7 cellular contexts compared by ENCODE assay signal in genomic region chr2:240024766-240025165, GRCh38. TPM values are rescaled to one million over a fixed set of nuclear protein-coding genes. Genes with fewer than 3 reads are reported as not detected.
DNase-seq lines count a peak whose midpoint lies in the region; ATAC-seq and TF ChIP-seq lines count a peak whose summit lies in the region.

No MANE protein-coding gene starts in this region.

- H3K27ac Mint-ChIP-seq in T-cell: peak overlapping the region; percentile 87 to 90

- no peak for TF ChIP-seq CTCF in upper lobe of right lung (IDR thresholded peaks at IDR 0.05)

- H3K4me1 Mint-ChIP-seq in T-cell: peaks cover 27 to 36% (median 31%) of the 10 kb centered on the region in 3 donors

- CTCF ChIA-PET in T-cell (lab: Charles Lee): interaction anchor here in 1 of 2 donors (0.6 to 1.1 kb wide), 2 partner anchors 35 to 624 kb away, joined by 3 read pairs; partner anchors contain the start of gene HDAC4

- ATAC-seq in GM18861 (IDR thresholded peaks at IDR 0.05; ENCODE audit: unreplicated experiment) (peak; percentile 10), HG02981 (IDR thresholded peaks at IDR 0.05; ENCODE audit: unreplicated experiment) (peak; percentile 32), T-cell (replicated peaks in 1 of 4) (peak; percentile 20 to 40 (median 34)), upper lobe of right lung (peak; percentile 5)

- H3K4me3 ChIP-seq in effector memory CD4-positive, alpha-beta T cell (ENCODE audit: insufficient read depth, low read depth, low read length, poor library complexity, severe bottlenecking): peak overlapping the region; percentile 98
- H3K4me3 ChIP-seq in muscle layer of duodenum (ENCODE audit: low read depth in 1 of 2, low read length in 2 of 2) (peak overlapping the region; percentile 82 to 99), upper lobe of right lung (peak overlapping the region; percentile 99)

- DNase-seq in T-cell: peak in 21 of 34 experiments; percentile 5 to 42 (median 22)
- peak in 1 of 3 donors; percentile 13 for DNase-seq in effector memory CD4-positive, alpha-beta T cell
- DNase-seq in upper lobe of right lung: no peak
- no peak for DNase-seq in NCI-H2107 (lab: John Stamatoyannopoulos, UW)

- peaks cover 16% of the 10 kb centered on the region for H3K36me3 ChIP-seq in effector memory CD4-positive, alpha-beta T cell (ENCODE audit: control insufficient read depth, insufficient read depth, low read length)
- peaks cover 12 to 19% of the 10 kb centered on the region in 2 donors for H3K36me3 ChIP-seq in muscle layer of duodenum (ENCODE audit: control insufficient read depth in 1 of 2, insufficient read depth in 2 of 2, low read length in 2 of 2)
- H3K36me3 ChIP-seq in upper lobe of right lung: peaks cover 15% of the 10 kb centered on the region

- intact Hi-C loops in upper lobe of right lung (cut with DNase I): no loop called here

- H3K27ac ChIP-seq in effector memory CD4-positive, alpha-beta T cell (ENCODE audit: insufficient read depth, low read length, poor library complexity, severe bottlenecking): peak overlapping the region; percentile 96
- peak overlapping the region; percentile 61 for H3K27ac ChIP-seq in muscle layer of duodenum (ENCODE audit: low read length)
- H3K27ac ChIP-seq in upper lobe of right lung: peak overlapping the region; percentile 98

- no peaks in the 10 kb centered on the region for H3K9me3 ChIP-seq in effector memory CD4-positive, alpha-beta T cell (ENCODE audit: control insufficient read depth, low read length)
- no peaks in the 10 kb centered on the region for H3K9me3 ChIP-seq in muscle layer of duodenum (ENCODE audit: control insufficient read depth in 1 of 2, low read length in 2 of 2)
- H3K9me3 ChIP-seq in upper lobe of right lung: no peaks in the 10 kb centered on the region

- no peaks in the 10 kb centered on the region for H3K27me3 ChIP-seq in effector memory CD4-positive, alpha-beta T cell (replicated peaks; ENCODE audit: control insufficient read depth, insufficient read depth, low read length, poor library complexity, severe bottlenecking)
- H3K27me3 ChIP-seq in muscle layer of duodenum (ENCODE audit: low read depth, low read length): no peaks in the 10 kb centered on the region
- H3K27me3 ChIP-seq in upper lobe of right lung: no peaks in the 10 kb centered on the region

- peaks cover 14% of the 10 kb centered on the region for H3K36me3 Mint-ChIP-seq in T-cell

- H3K4me3 Mint-ChIP-seq in T-cell: peak overlapping the region; percentile 88 to 94 (median 93)

- H3K4me1 ChIP-seq in effector memory CD4-positive, alpha-beta T cell (ENCODE audit: control insufficient read depth, insufficient read depth, low read length, poor library complexity, severe bottlenecking): peaks cover 14% of the 10 kb centered on the region
- peaks cover 6 to 22% of the 10 kb centered on the region in 2 donors for H3K4me1 ChIP-seq in muscle layer of duodenum (ENCODE audit: control insufficient read depth in 1 of 2, insufficient read depth in 2 of 2, low read length in 2 of 2)
- H3K4me1 ChIP-seq in upper lobe of right lung: peaks cover 15% of the 10 kb centered on the region

- H3K9me3 Mint-ChIP-seq in T-cell: no peaks in the 10 kb centered on the region

- POLR2A ChIA-PET in T-cell (lab: Charles Lee): interaction anchor here (0.6 to 0.7 kb wide), 3 partner anchors 14 to 770 kb away, joined by 3 to 11 read pairs (median 3); no protein-coding TSS in a partner anchor

- H3K27me3 Mint-ChIP-seq in T-cell: peaks cover 2 to 4% of the 10 kb centered on the region in 2 donors

RNA-seq across cellular contexts. Expression of gene NDUFA10, which starts 0.4 kb away (rescaled TPM):
- total RNA-seq in T-cell: 100 to 1,000 TPM in 1 of 5 donors, 10 to 100 TPM in 4; 80.6 to 106 (median 97.0) TPM
- 82.4 TPM for total RNA-seq in upper lobe of right lung

RNA-seq across cellular contexts. Expression of gene OR6B2, which starts 5.5 kb away (rescaled TPM):
- not detected for total RNA-seq in T-cell
- not detected for total RNA-seq in upper lobe of right lung

RNA-seq across cellular contexts. Expression of gene OR6B3, which starts 28.6 kb away (rescaled TPM):
- total RNA-seq in T-cell (not detected), upper lobe of right lung (not detected)

Comparison
In these comparisons a context has a peak if more than half of its experiments do, and no peak if none do; other contexts are left out.
1. DNase-seq: peak in T-cell (21 of 34); none in upper lobe of right lung (single experiment) and NCI-H2107 (single experiment).
2. Peak in every context shown above with its lines, with median percentiles within 50 percentile points of each other: ATAC-seq, H3K27ac ChIP-seq and H3K4me3 ChIP-seq.